ENCODE assay signal across 27 cellular contexts in genomic region chr2:197647961-197648690, GRCh38. TPM values are rescaled to one million over a fixed set of nuclear protein-coding genes. Genes with fewer than 3 reads are reported as not detected.
A peak's percentile ranks its signal among the peaks of the same experiment; 100 is the strongest.
DNase-seq lines count a peak whose midpoint lies in the region; ATAC-seq and TF ChIP-seq lines count a peak whose summit lies in the region.
"Had no signal": no experiment of that assay in that cellular context is flagged by ENCODE, and none has a peak within 500 bp of the region (broad histone marks: within the 10 kb centered on the region; RNA-seq: fewer than 3 reads in every experiment).

No MANE protein-coding gene starts in this region.

- TF ChIP-seq CTCF in upper lobe of right lung (IDR thresholded peaks at IDR 0.05) (no peak), lower leg skin (IDR thresholded peaks at IDR 0.05) (no peak)

- intact Hi-C loops in upper lobe of right lung (cut with DNase I) (no loop called here), lower leg skin (cut with DNase I; ENCODE audit: low total_unique reads) (no loop called here)

- 74 to 82% methylated on average over 3 of the region's 3 CpGs for WGBS in lower leg skin, 2 donors

- H3K27ac ChIP-seq in upper lobe of right lung: peak overlapping the region; percentile 12
- H3K27ac ChIP-seq: brain microvascular endothelial cell, C4-2B, esophagus muscularis mucosa, hepatocyte, HL-60, neural progenitor cell, thoracic aorta had no signal

- DNase-seq in amniotic epithelial cell (ENCODE audit: low read depth) (peak; percentile 32), fibroblast of peridontal ligament (ENCODE audit: extremely low read depth) (peak; percentile 75), upper lobe of right lung (no peak), lower leg skin (ENCODE audit: low spot score in 2 of 2) (no peak), globus pallidus (ENCODE audit: low spot score) (no peak)
- no peak for DNase-seq in activated CD4-positive, alpha-beta T cell treated with anti-CD3 and anti-CD28 coated beads for 48 hours
- DNase-seq: activated B cell treated with CpG ODN at 0.5 μM for 24 hours; activated CD8-positive, alpha-beta memory T cell treated with anti-CD3 and anti-CD28 coated beads for 24 hours; activated naive CD8-positive, alpha-beta T cell treated with anti-CD3 and anti-CD28 coated beads for 36 hours; brain microvascular endothelial cell; DMS153; kidney; NCI-H1048; NCI-H2081; NCI-H524; Right ventricle myocardium superior; stimulated activated CD4-positive, alpha-beta T cell treated with anti-CD3 and anti-CD28 coated beads, Interleukin-12 subunit alpha, Interleukin-12 subunit beta, amount 100 ng/mL, for 4 hours; T-cell had no signal

- no peaks in the 10 kb centered on the region for H3K9me3 ChIP-seq in upper lobe of right lung
- H3K9me3 ChIP-seq: esophagus muscularis mucosa had no signal

- H3K36me3 ChIP-seq in upper lobe of right lung: no peaks in the 10 kb centered on the region
- H3K36me3 ChIP-seq: brain microvascular endothelial cell, neural progenitor cell had no signal

- TF ChIP-seq POLR2A in lower leg skin (IDR thresholded peaks at IDR 0.05): no peak

- H3K4me3 ChIP-seq in upper lobe of right lung (no peak overlapping the region), lower leg skin (ENCODE audit: low read depth, poor library complexity, severe bottlenecking) (no peak overlapping the region)
- H3K4me3 ChIP-seq: esophagus muscularis mucosa, hepatocyte, K562, neural progenitor cell, thoracic aorta had no signal

- ATAC-seq in GM18909 (IDR thresholded peaks at IDR 0.05; ENCODE audit: poor library complexity, unreplicated experiment) (peak; percentile 42), upper lobe of right lung (no peak)
- ATAC-seq: K562, T-cell had no signal

- no peaks in the 10 kb centered on the region for H3K27me3 ChIP-seq in upper lobe of right lung
- H3K27me3 ChIP-seq: brain microvascular endothelial cell, esophagus muscularis mucosa, hepatocyte, neural progenitor cell had no signal

- H3K4me1 ChIP-seq in upper lobe of right lung: no peaks in the 10 kb centered on the region
- H3K4me1 ChIP-seq: esophagus muscularis mucosa, neural progenitor cell had no signal

RNA-seq across cellular contexts. Expression of gene RFTN2, which starts 27.3 kb away (rescaled TPM):
- 12.3 TPM for total RNA-seq in upper lobe of right lung
- 1 to 10 TPM; 1.5 to 6.5 (median 2.7) TPM for total RNA-seq in lower leg skin
- total RNA-seq: activated B cell treated with CpG ODN at 0.5 μM for 24 hours; activated naive CD8-positive, alpha-beta T cell treated with anti-CD3 and anti-CD28 coated beads for 36 hours; activated T-helper 1 cell treated with anti-CD3 and anti-CD28 coated beads, Interleukin-12 subunit alpha, Interleukin-12 subunit beta, Interleukin-2, Interleukin-4 antibody, amounts not matched to agents 30 ng/mL and 10 ng/mL and 1 ng/mL, durations not matched to agents 14 hours and 24 hours and 36 hours had no signal

RNA-seq across cellular contexts. Expression of gene MARS2, which starts 57.0 kb away (rescaled TPM):
- 6.5 TPM for total RNA-seq in upper lobe of right lung
- 1 to 10 TPM; 6.5 to 9.5 (median 9.1) TPM for total RNA-seq in lower leg skin

Comparison
In these comparisons a context has a peak if more than half of its experiments do, and no peak if none do; other contexts are left out.
1. DNase-seq: peak in amniotic epithelial cell (single experiment) and fibroblast of peridontal ligament (single experiment); none in upper lobe of right lung (single experiment), lower leg skin (0 of 2), activated CD4-positive, alpha-beta T cell treated with anti-CD3 and anti-CD28 coated beads for 48 hours (single experiment) and globus pallidus (single experiment).